8 cellular contexts compared by ENCODE assay signal in the genomic region with DNA sequence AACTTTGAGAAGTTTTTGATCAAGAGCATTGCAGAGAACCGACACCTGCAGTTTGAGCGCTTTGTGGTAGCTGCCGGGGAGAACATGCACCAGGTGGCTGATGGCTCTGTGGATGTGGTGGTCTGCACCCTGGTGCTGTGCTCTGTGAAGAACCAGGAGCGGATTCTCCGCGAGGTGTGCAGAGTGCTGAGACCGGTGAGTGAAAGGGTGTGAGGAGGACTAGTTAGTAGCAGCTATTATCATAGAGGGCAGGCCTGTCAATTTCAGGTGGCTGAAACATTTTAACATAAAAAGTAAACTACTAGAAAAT. TPM values are rescaled to one million over a fixed set of nuclear protein-coding genes. Genes with fewer than 3 reads are reported as not detected.
DNase-seq lines count a peak whose midpoint lies in the region; ATAC-seq and TF ChIP-seq lines count a peak whose summit lies in the region.

No MANE protein-coding gene starts in this region.

- DNase-seq in NCI-H2107 treated with DMSO at 0.1 percent for 48 hours (lab: John Stamatoyannopoulos, UW; ENCODE audit: unreplicated experiment) (peak; percentile 32), NCI-H2107 (lab: John Stamatoyannopoulos, UW) (no peak), SK-N-MC (ENCODE audit: low read depth, low spot score) (no peak), progenitor cell of endocrine pancreas (ENCODE audit: low spot score, unreplicated experiment) (no peak), GM19238 (ENCODE audit: insufficient read length, low spot score) (no peak), A172 (ENCODE audit: low spot score) (no peak), KBM-7 (no peak)

- H3K36me3 ChIP-seq in SK-N-MC (ENCODE audit: insufficient read depth, low read length) (no peaks in the 10 kb centered on the region), gastroesophageal sphincter (peaks cover 0 to 14% of the 10 kb centered on the region in 2 donors)

- H3K27me3 Mint-ChIP-seq in progenitor cell of endocrine pancreas, result no peaks in the 10 kb centered on the region

- ATAC-seq in gastroesophageal sphincter, result no peak

- TF ChIP-seq POLR2A in gastroesophageal sphincter (IDR thresholded peaks at IDR 0.05), result no peak

- no peaks in the 10 kb centered on the region for H3K27me3 ChIP-seq in gastroesophageal sphincter

- in situ Hi-C loops in KBM-7 (cut with MboI; ENCODE audit: low pct_unique_long_range_greater_than_20kb, low sequenced_read_pairs), result no loop called here

- TF ChIP-seq EP300 in gastroesophageal sphincter (IDR thresholded peaks at IDR 0.05), result no peak

- H3K9me3 ChIP-seq in SK-N-MC (ENCODE audit: low read depth, low read length) (0 out of 2 replicates have a peak, but pooled peaks cover 3% of the 10 kb centered on the region), gastroesophageal sphincter (no peaks in the 10 kb centered on the region)

- TF ChIP-seq CTCF in gastroesophageal sphincter (IDR thresholded peaks at IDR 0.05) (no peak), progenitor cell of endocrine pancreas (IDR thresholded peaks at IDR 0.05; ENCODE audit: unreplicated experiment) (no peak)

- H3K9me3 Mint-ChIP-seq in progenitor cell of endocrine pancreas (ENCODE audit: low read depth), result no peaks in the 10 kb centered on the region

- 0 to 20% methylated on average over 1 to 4 of the region's 7 CpGs for WGBS in gastroesophageal sphincter (ENCODE audit: low coverage in 1 of 2), 2 donors

- H3K4me3 ChIP-seq in SK-N-MC, result peak overlapping the region; percentile 77
- peak overlapping the region; percentile 76 to 96 for H3K4me3 ChIP-seq in gastroesophageal sphincter

- peaks cover 9 to 67% (median 15%) of the 10 kb centered on the region in 3 donors for H3K4me1 ChIP-seq in gastroesophageal sphincter

- peak overlapping the region; percentile 39 for H3K9ac ChIP-seq in SK-N-MC (ENCODE audit: insufficient read length)

- H3K27ac ChIP-seq in SK-N-MC (no peak overlapping the region; the same call in 1 of the 2 replicates), gastroesophageal sphincter (peak overlapping the region; percentile 92 to 100 (median 92))

- H3K27ac Mint-ChIP-seq in progenitor cell of endocrine pancreas, result peak overlapping the region; percentile 90

- peaks cover 42% of the 10 kb centered on the region for H3K4me1 Mint-ChIP-seq in progenitor cell of endocrine pancreas (ENCODE audit: low read depth)

- H3K4me3 Mint-ChIP-seq in progenitor cell of endocrine pancreas (ENCODE audit: low read depth), result peak overlapping the region; percentile 64

- peaks cover 1% of the 10 kb centered on the region for H3K36me3 Mint-ChIP-seq in progenitor cell of endocrine pancreas (ENCODE audit: insufficient read depth)

RNA-seq across cellular contexts. Expression of a gene that starts 27.0 kb away (rescaled TPM):
- not detected for total RNA-seq in gastroesophageal sphincter
- not detected in 2 replicates for total RNA-seq in progenitor cell of endocrine pancreas
- total RNA-seq in A172 (2014; rRNA removed; shearing (Covaris generic)), result not detected in 2 replicates
